Comparison of ENCODE assay signal across 1 cellular context in the genomic region with DNA sequence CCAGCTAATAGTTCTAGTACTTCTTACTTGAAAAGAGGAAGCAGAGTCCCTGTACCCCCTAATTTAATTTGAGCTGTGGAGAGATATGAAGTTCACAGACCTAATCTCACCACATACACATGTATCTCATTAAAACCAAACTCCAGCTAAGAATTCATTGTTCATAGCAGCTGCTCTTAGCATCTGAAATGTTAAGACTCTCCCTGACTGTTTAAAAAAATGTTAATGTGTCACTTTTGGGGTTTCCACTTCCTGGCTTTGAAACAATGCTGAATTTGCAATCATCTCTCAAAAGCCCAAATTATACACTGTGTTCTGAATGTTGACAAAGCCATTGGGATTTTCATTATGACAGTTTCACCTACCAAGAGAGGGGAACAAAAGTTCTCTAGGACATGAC.
TF ChIP-seq lines count a peak whose summit lies in the region.

No MANE protein-coding gene starts in this region.

TF ChIP-seq in A549, 52 proteins besides CTCF, POLR2A, EP300 and RAD21:
- TF ChIP-seq, protein P1, sequence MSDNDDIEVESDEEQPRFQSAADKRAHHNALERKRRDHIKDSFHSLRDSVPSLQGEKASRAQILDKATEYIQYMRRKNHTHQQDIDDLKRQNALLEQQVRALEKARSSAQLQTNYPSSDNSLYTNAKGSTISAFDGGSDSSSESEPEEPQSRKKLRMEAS (IDR thresholded peaks at IDR 0.05): no peak
- TF ChIP-seq, protein P2, sequence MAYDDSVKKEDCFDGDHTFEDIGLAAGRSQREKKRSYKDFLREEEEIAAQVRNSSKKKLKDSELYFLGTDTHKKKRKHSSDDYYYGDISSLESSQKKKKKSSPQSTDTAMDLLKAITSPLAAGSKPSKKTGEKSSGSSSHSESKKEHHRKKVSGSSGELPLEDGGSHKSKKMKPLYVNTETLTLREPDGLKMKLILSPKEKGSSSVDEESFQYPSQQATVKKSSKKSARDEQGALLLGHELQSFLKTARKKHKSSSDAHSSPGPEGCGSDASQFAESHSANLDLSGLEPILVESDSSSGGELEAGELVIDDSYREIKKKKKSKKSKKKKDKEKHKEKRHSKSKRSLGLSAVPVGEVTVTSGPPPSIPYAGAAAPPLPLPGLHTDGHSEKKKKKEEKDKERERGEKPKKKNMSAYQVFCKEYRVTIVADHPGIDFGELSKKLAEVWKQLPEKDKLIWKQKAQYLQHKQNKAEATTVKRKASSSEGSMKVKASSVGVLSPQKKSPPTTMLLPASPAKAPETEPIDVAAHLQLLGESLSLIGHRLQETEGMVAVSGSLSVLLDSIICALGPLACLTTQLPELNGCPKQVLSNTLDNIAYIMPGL (CRISPR knock-in tag; IDR thresholded peaks at IDR 0.05; ENCODE audit: borderline replicate concordance): no peak
